In the genomic region with DNA sequence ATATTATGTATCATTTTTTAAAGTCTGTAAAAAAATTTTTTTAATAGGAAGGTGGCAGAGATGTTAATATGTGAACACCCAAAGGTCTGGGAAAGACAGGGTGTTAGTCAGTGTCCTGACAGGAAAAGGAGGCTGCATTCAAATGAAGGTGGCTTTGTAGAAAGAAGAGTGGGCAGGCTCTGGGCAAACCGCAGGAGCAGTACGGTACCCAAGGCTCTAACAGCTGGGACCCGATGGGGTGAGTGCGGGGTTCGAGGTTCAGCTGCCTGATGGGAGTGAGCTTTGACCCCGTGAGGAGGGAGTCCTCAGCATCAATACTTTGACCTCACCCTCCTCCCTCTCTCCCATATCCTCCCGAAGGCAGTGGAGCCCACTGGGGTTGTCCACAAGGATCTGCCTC, we compare ENCODE assay signal across 21 cellular contexts.
"Had no signal": no experiment of that assay in that cellular context is flagged by ENCODE, and none has a peak within 500 bp of the region (broad histone marks: within the 10 kb centered on the region; RNA-seq: fewer than 3 reads in every experiment).

No MANE protein-coding gene starts in this region.

- H3K36me3 ChIP-seq: gastroesophageal sphincter, left ventricle myocardium inferior, neutrophil, pancreas, right atrium auricular region, thyroid gland had no signal

- H3K27ac ChIP-seq: gastroesophageal sphincter, left ventricle myocardium inferior, neutrophil, pancreas, psoas muscle, right atrium auricular region, thyroid gland had no signal

- H3K9me3 ChIP-seq: gastroesophageal sphincter, left ventricle myocardium inferior, neutrophil, pancreas, psoas muscle, right atrium auricular region, thyroid gland had no signal

- ATAC-seq: activated CD8-positive, alpha-beta T cell treated with anti-CD3 and anti-CD28 coated beads for 36 hours; gastroesophageal sphincter; natural killer cell treated with Interleukin-12 subunit alpha and Interleukin-12 subunit beta and Interleukin-15 and Interleukin-18, amount 100 ng/mL, for 72 hours; pancreas; psoas muscle; stimulated activated naive CD8-positive, alpha-beta T cell treated with anti-CD3 and anti-CD28 coated beads, Interleukin-15, Interleukin-2, amounts not matched to agents 100 U/mL and 50 U/mL, for 24 hours had no signal

- DNase-seq: activated CD4-positive, alpha-beta T cell treated with anti-CD3 and anti-CD28 coated beads, Interleukin-2, amount 10 ng/mL, durations not matched to agents 24 days and 14 days; activated CD8-positive, alpha-beta T cell treated with anti-CD3 and anti-CD28 coated beads for 36 hours; activated gamma-delta T cell; activated naive CD4-positive, alpha-beta T cell treated with anti-CD3 and anti-CD28 coated beads, Interleukin-2, amount 50 U/mL, for 16 hours; aorta; brain microvascular endothelial cell; central memory CD4-positive, alpha-beta T cell; hypothalamus; left ventricle myocardium inferior; midbrain; pancreas; psoas muscle; stimulated activated CD4-positive, alpha-beta T cell treated with anti-CD3 and anti-CD28 coated beads, Interleukin-4, amount 100 ng/mL, for 24 hours; stimulated activated naive CD8-positive, alpha-beta T cell treated with anti-CD3 and anti-CD28 coated beads, Interleukin-15, Interleukin-2, amounts not matched to agents 100 U/mL and 50 U/mL, for 24 hours; thyroid gland had no signal

- H3K4me1 ChIP-seq: gastroesophageal sphincter, left ventricle myocardium inferior, pancreas, psoas muscle, right atrium auricular region, thyroid gland had no signal

- H3K4me1 Mint-ChIP-seq: activated CD4-positive, alpha-beta T cell treated with anti-CD3 and anti-CD28 coated beads, Interleukin-2, amount 10 ng/mL, durations not matched to agents 24 days and 14 days had no signal

- H3K9me3 Mint-ChIP-seq: activated CD4-positive, alpha-beta T cell treated with anti-CD3 and anti-CD28 coated beads, Interleukin-2, amount 10 ng/mL, durations not matched to agents 24 days and 14 days; activated CD8-positive, alpha-beta T cell treated with anti-CD3 and anti-CD28 coated beads for 36 hours; activated T-helper 1 cell treated with anti-CD3 and anti-CD28 coated beads, Interleukin-12 subunit alpha, Interleukin-12 subunit beta, Interleukin-2, Interleukin-4 antibody, amounts not matched to agents 30 ng/mL and 10 ng/mL and 1 ng/mL, durations not matched to agents 14 hours and 24 hours and 36 hours; natural killer cell treated with Interleukin-12 subunit alpha and Interleukin-12 subunit beta and Interleukin-15 and Interleukin-18, amount 100 ng/mL, for 72 hours had no signal

- H3K4me3 ChIP-seq: gastroesophageal sphincter, left ventricle myocardium inferior, pancreas, psoas muscle, right atrium auricular region, thyroid gland had no signal

- H3K36me3 Mint-ChIP-seq: natural killer cell treated with Interleukin-12 subunit alpha and Interleukin-12 subunit beta and Interleukin-15 and Interleukin-18, amount 100 ng/mL, for 72 hours had no signal

- FAIRE-seq: colon, pancreas had no signal

- H3K4me3 Mint-ChIP-seq: activated CD4-positive, alpha-beta T cell treated with anti-CD3 and anti-CD28 coated beads, Interleukin-2, amount 10 ng/mL, durations not matched to agents 24 days and 14 days; activated CD8-positive, alpha-beta T cell treated with anti-CD3 and anti-CD28 coated beads for 36 hours; activated T-helper 1 cell treated with anti-CD3 and anti-CD28 coated beads, Interleukin-12 subunit alpha, Interleukin-12 subunit beta, Interleukin-2, Interleukin-4 antibody, amounts not matched to agents 30 ng/mL and 10 ng/mL and 1 ng/mL, durations not matched to agents 14 hours and 24 hours and 36 hours; natural killer cell treated with Interleukin-12 subunit alpha and Interleukin-12 subunit beta and Interleukin-15 and Interleukin-18, amount 100 ng/mL, for 72 hours had no signal

- H3K27ac Mint-ChIP-seq: activated CD4-positive, alpha-beta T cell treated with anti-CD3 and anti-CD28 coated beads, Interleukin-2, amount 10 ng/mL, durations not matched to agents 24 days and 14 days; activated CD8-positive, alpha-beta T cell treated with anti-CD3 and anti-CD28 coated beads for 36 hours; activated T-helper 1 cell treated with anti-CD3 and anti-CD28 coated beads, Interleukin-12 subunit alpha, Interleukin-12 subunit beta, Interleukin-2, Interleukin-4 antibody, amounts not matched to agents 30 ng/mL and 10 ng/mL and 1 ng/mL, durations not matched to agents 14 hours and 24 hours and 36 hours; natural killer cell treated with Interleukin-12 subunit alpha and Interleukin-12 subunit beta and Interleukin-15 and Interleukin-18, amount 100 ng/mL, for 72 hours had no signal

- H3K27me3 ChIP-seq: brain microvascular endothelial cell, pancreas, right atrium auricular region, thyroid gland had no signal
